Comparison of ENCODE assay signal across 1 cellular context in the genomic region with DNA sequence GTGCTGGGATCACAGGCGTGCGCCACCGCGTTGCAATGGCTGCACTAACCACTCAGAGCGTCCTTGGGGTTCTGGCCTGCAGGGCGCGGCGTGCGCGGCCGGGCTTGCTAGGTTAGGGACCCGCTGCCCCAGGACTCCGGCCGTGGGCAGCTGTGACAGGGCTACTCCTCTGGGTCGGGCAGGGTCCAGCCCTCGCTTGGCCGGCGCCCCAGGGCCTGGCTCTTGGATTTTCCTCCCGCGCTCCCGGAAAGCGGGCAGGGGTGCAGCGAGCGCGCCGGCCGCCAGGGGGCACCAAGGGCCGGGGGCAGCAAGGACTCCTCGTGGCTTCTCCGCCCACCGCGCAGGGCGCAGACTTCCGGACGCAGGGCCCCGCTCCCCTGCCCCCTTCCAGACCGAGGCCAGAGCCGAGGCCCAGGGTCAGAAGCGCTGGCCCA.
TF ChIP-seq lines count a peak whose summit lies in the region.

No MANE protein-coding gene starts in this region.

TF ChIP-seq in liver, 16 proteins besides CTCF, POLR2A, EP300 and RAD21 (continued from another document):
- no peak for TF ChIP-seq GABPA (IDR thresholded peaks at IDR 0.05 in 1 of 2, conservative IDR thresholded peaks at IDR 0.05 in 1 of 2)
- TF ChIP-seq FOXA2 (IDR thresholded peaks at IDR 0.05) = no peak
- no peak for TF ChIP-seq REST (IDR thresholded peaks at IDR 0.05)
- TF ChIP-seq JUND (IDR thresholded peaks at IDR 0.05) = no peak
- TF ChIP-seq HNF4A (conservative IDR thresholded peaks at IDR 0.05) = no peak
- no peak for TF ChIP-seq YY1 (IDR thresholded peaks at IDR 0.05)
- TF ChIP-seq, protein P1, sequence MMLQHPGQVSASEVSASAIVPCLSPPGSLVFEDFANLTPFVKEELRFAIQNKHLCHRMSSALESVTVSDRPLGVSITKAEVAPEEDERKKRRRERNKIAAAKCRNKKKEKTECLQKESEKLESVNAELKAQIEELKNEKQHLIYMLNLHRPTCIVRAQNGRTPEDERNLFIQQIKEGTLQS (IDR thresholded peaks at IDR 0.05) = no peak
- no peak for TF ChIP-seq NR2F2 (IDR thresholded peaks at IDR 0.05)
- no peak for TF ChIP-seq RXRA (IDR thresholded peaks at IDR 0.05)
- no peak for TF ChIP-seq FOXA1 (IDR thresholded peaks at IDR 0.05)
- TF ChIP-seq, protein P2, sequence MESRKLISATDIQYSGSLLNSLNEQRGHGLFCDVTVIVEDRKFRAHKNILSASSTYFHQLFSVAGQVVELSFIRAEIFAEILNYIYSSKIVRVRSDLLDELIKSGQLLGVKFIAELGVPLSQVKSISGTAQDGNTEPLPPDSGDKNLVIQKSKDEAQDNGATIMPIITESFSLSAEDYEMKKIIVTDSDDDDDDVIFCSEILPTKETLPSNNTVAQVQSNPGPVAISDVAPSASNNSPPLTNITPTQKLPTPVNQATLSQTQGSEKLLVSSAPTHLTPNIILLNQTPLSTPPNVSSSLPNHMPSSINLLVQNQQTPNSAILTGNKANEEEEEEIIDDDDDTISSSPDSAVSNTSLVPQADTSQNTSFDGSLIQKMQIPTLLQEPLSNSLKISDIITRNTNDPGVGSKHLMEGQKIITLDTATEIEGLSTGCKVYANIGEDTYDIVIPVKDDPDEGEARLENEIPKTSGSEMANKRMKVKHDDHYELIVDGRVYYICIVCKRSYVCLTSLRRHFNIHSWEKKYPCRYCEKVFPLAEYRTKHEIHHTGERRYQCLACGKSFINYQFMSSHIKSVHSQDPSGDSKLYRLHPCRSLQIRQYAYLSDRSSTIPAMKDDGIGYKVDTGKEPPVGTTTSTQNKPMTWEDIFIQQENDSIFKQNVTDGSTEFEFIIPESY (IDR thresholded peaks at IDR 0.05) = no peak
